In genomic region chr12:6735448-6736191, GRCh38 we compare ENCODE assay signal across 9 cellular contexts. TPM values are rescaled to one million over a fixed set of nuclear protein-coding genes. Genes with fewer than 3 reads are reported as not detected.
A peak's percentile ranks its signal among the peaks of the same experiment; 100 is the strongest.
DNase-seq lines count a peak whose midpoint lies in the region; ATAC-seq, FAIRE-seq and TF ChIP-seq lines count a peak whose summit lies in the region.
"Had no signal": no experiment of that assay in that cellular context is flagged by ENCODE, and none has a peak within 500 bp of the region (broad histone marks: within the 10 kb centered on the region; RNA-seq: fewer than 3 reads in every experiment).

No MANE protein-coding gene starts in this region.

- H3K9me3 ChIP-seq in esophagus muscularis mucosa = no peaks in the 10 kb centered on the region
- H3K9me3 ChIP-seq in upper lobe of left lung = no peaks in the 10 kb centered on the region

- H3K4me1 ChIP-seq in esophagus muscularis mucosa (peaks cover 7 to 13% (median 10%) of the 10 kb centered on the region in 4 donors), upper lobe of left lung (peaks cover 0 to 10% (median 4%) of the 10 kb centered on the region in 4 donors)

- H3K36me3 ChIP-seq in esophagus muscularis mucosa (peaks cover 14 to 39% (median 27%) of the 10 kb centered on the region in 4 donors), upper lobe of left lung (peaks cover 9 to 34% (median 19%) of the 10 kb centered on the region in 4 donors)

- FAIRE-seq in GM18507 (lab: Jason Lieb, UNC) = peak; percentile 77

- H3K4me3 ChIP-seq in esophagus muscularis mucosa (no peak overlapping the region), upper lobe of left lung (no peak overlapping the region)

- TF ChIP-seq EP300 in esophagus muscularis mucosa (IDR thresholded peaks at IDR 0.05) (no peak), upper lobe of left lung (IDR thresholded peaks at IDR 0.05) (no peak)

- H3K27me3 ChIP-seq in esophagus muscularis mucosa (no peaks in the 10 kb centered on the region), upper lobe of left lung (no peaks in the 10 kb centered on the region)

- H3K4me1 Mint-ChIP-seq in naive B cell = peaks cover 3 to 6% (median 6%) of the 10 kb centered on the region in 3 donors

- H3K4me3 Mint-ChIP-seq in naive B cell = no peak overlapping the region

- no peaks in the 10 kb centered on the region for H3K27me3 Mint-ChIP-seq in naive B cell

- H3K9me3 Mint-ChIP-seq in naive B cell = no peaks in the 10 kb centered on the region

- peak; percentile 76 to 78 (median 77) for TF ChIP-seq CTCF in esophagus muscularis mucosa (IDR thresholded peaks at IDR 0.05)
- peak; percentile 35 to 70 (median 60) for TF ChIP-seq CTCF in upper lobe of left lung (IDR thresholded peaks at IDR 0.05)

- H3K27ac ChIP-seq in esophagus muscularis mucosa (replicated peaks in 1 of 4) (peak overlapping the region; percentile 17 to 54 (median 48)), upper lobe of left lung (peak overlapping the region in 1 of 4 donors; percentile 54)

- intact Hi-C loops in esophagus muscularis mucosa (cut with DNase I) = loop anchor here (5.0 kb wide), 1 partner anchor 42 kb away; no protein-coding TSS in a partner anchor

- ATAC-seq in naive B cell (ENCODE audit: low read depth in 2 of 2) (peak; percentile 61 to 63), upper lobe of left lung (ENCODE audit: low FRiP score in 2 of 2) (peak; percentile 90 to 91), GM19324 (IDR thresholded peaks at IDR 0.05; ENCODE audit: low FRiP score, unreplicated experiment) (no peak)

- TF ChIP-seq POLR2A in esophagus muscularis mucosa (IDR thresholded peaks at IDR 0.05; ENCODE audit: low read depth) = no peak
- TF ChIP-seq POLR2A in upper lobe of left lung (IDR thresholded peaks at IDR 0.05) = no peak

- 43% methylated on average over 8 of the region's 8 CpGs for WGBS in esophagus muscularis mucosa
- WGBS in upper lobe of left lung, 2 donors = 40 to 42% methylated on average over 8 of the region's 8 CpGs

- DNase-seq in AG20443 (ENCODE audit: low spot score) (peak; percentile 76), GM18507 (ENCODE audit: extremely low spot score, insufficient read length, low read depth) (no peak), NCI-H2227 (lab: John Stamatoyannopoulos, UW; ENCODE audit: unreplicated experiment) (peak; percentile 61), esophagus muscularis mucosa (ENCODE audit: extremely low spot score) (no peak), naive B cell (peak; percentile 19), upper lobe of left lung (peak; percentile 66 to 82)
- peak; percentile 33 for DNase-seq in activated CD8-positive, alpha-beta memory T cell treated with anti-CD3 and anti-CD28 coated beads, Interleukin-2, amount 50 U/mL, for 4 hours

- H3K36me3 Mint-ChIP-seq in naive B cell = peaks cover 5 to 8% of the 10 kb centered on the region in 2 donors

- H3K27ac Mint-ChIP-seq in naive B cell = peak overlapping the region in 1 of 6 donors; percentile 21

RNA-seq across cellular contexts. Expression of gene COPS7A, which starts 11.8 kb away (rescaled TPM):
- total RNA-seq in esophagus muscularis mucosa = 10 to 100 TPM; 51.9 to 71.8 (median 63.0) TPM
- 10 to 100 TPM; 26.4 to 43.9 (median 34.4) TPM for polyA plus RNA-seq in naive B cell (ENCODE audit: low read depth in 6 of 6)
- total RNA-seq in upper lobe of left lung = 10 to 100 TPM; 36.9 to 70.2 (median 63.0) TPM

RNA-seq across cellular contexts. Expression of gene MLF2, which starts 17.3 kb away (rescaled TPM):
- total RNA-seq in esophagus muscularis mucosa (100 to 1,000 TPM; 169 to 247 (median 214) TPM), upper lobe of left lung (100 to 1,000 TPM; 136 to 221 (median 144) TPM)
- polyA plus RNA-seq in naive B cell (ENCODE audit: low read depth in 6 of 6) = 100 to 1,000 TPM; 128 to 167 (median 150) TPM

RNA-seq across cellular contexts. Expression of gene PTMS, which starts 30.5 kb away (rescaled TPM):
- total RNA-seq in esophagus muscularis mucosa (100 to 1,000 TPM; 256 to 419 (median 338) TPM), upper lobe of left lung (100 to 1,000 TPM; 142 to 463 (median 224) TPM)
- polyA plus RNA-seq in naive B cell (ENCODE audit: low read depth in 6 of 6) = under 1 TPM in 1 of 6 donors, not detected in 5; 0.38 TPM

RNA-seq across cellular contexts. Expression of gene PIANP, which starts 35.0 kb away (rescaled TPM):
- 1 to 10 TPM in 1 of 4 donors, under 1 TPM in 3; 0.42 to 1.8 (median 0.60) TPM for total RNA-seq in esophagus muscularis mucosa
- polyA plus RNA-seq in naive B cell (ENCODE audit: low read depth in 6 of 6) = not detected
- total RNA-seq in upper lobe of left lung = under 1 TPM in 3 of 6 donors, not detected in 3; 0.13 to 0.83 (median 0.39) TPM
- total RNA-seq: mononuclear cell had no signal

RNA-seq across cellular contexts. Expression of gene LAG3, which starts 36.7 kb away (rescaled TPM):
- 1 to 10 TPM; 1.7 to 4.0 (median 2.9) TPM for total RNA-seq in esophagus muscularis mucosa
- polyA plus RNA-seq in naive B cell (ENCODE audit: low read depth in 6 of 6) = under 1 TPM in 2 of 6 donors, not detected in 4; 0.16 to 0.17 TPM
- 1 to 10 TPM in 4 of 6 donors, under 1 TPM in 2; 0.46 to 2.6 (median 1.5) TPM for total RNA-seq in upper lobe of left lung

Comparison
In these comparisons a context has a peak if more than half of its experiments do, and no peak if none do; other contexts are left out.
1. DNase-seq: peak in AG20443 (single experiment), NCI-H2227 (single experiment), activated CD8-positive, alpha-beta memory T cell treated with anti-CD3 and anti-CD28 coated beads, Interleukin-2, amount 50 U/mL, for 4 hours (single experiment), naive B cell (single experiment) and upper lobe of left lung (2 of 2); none in GM18507 (single experiment) and esophagus muscularis mucosa (single experiment).